Comparison of ENCODE assay signal across 1 cellular context in the genomic region with DNA sequence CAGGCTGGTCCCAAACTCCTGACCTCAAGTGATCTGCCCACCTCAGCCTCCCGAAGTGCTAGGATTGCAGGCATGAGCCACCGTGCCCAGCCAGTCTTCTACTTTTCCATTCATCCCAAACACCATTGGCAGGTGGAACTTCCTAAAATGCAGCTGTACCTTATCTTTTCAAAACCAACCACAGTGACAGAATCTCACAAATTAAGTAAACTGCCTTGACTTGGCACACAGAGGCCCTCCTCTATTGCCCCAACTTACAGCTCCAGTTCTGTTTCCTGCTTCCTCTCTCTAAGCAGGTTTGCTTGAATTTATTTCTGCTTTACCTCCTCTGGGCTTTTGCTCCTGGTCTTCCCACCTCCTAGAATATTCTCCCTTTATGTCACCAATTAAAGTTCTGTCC.
TF ChIP-seq lines count a peak whose summit lies in the region.

No MANE protein-coding gene starts in this region.

TF ChIP-seq in HepG2, 621 proteins besides CTCF, POLR2A, EP300 and RAD21:
- no peak for TF ChIP-seq ZNF556 (CRISPR knock-in tag; IDR thresholded peaks at IDR 0.05; ENCODE audit: borderline replicate concordance)
- TF ChIP-seq, protein P1, sequence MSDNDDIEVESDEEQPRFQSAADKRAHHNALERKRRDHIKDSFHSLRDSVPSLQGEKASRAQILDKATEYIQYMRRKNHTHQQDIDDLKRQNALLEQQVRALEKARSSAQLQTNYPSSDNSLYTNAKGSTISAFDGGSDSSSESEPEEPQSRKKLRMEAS (IDR thresholded peaks at IDR 0.05): no peak
- TF ChIP-seq, protein P2, sequence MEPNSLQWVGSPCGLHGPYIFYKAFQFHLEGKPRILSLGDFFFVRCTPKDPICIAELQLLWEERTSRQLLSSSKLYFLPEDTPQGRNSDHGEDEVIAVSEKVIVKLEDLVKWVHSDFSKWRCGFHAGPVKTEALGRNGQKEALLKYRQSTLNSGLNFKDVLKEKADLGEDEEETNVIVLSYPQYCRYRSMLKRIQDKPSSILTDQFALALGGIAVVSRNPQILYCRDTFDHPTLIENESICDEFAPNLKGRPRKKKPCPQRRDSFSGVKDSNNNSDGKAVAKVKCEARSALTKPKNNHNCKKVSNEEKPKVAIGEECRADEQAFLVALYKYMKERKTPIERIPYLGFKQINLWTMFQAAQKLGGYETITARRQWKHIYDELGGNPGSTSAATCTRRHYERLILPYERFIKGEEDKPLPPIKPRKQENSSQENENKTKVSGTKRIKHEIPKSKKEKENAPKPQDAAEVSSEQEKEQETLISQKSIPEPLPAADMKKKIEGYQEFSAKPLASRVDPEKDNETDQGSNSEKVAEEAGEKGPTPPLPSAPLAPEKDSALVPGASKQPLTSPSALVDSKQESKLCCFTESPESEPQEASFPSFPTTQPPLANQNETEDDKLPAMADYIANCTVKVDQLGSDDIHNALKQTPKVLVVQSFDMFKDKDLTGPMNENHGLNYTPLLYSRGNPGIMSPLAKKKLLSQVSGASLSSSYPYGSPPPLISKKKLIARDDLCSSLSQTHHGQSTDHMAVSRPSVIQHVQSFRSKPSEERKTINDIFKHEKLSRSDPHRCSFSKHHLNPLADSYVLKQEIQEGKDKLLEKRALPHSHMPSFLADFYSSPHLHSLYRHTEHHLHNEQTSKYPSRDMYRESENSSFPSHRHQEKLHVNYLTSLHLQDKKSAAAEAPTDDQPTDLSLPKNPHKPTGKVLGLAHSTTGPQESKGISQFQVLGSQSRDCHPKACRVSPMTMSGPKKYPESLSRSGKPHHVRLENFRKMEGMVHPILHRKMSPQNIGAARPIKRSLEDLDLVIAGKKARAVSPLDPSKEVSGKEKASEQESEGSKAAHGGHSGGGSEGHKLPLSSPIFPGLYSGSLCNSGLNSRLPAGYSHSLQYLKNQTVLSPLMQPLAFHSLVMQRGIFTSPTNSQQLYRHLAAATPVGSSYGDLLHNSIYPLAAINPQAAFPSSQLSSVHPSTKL (CRISPR knock-in tag; IDR thresholded peaks at IDR 0.05): no peak
- no peak for TF ChIP-seq ZSCAN31 (CRISPR knock-in tag; IDR thresholded peaks at IDR 0.05; ENCODE audit: low read depth)
- TF ChIP-seq, protein P3, sequence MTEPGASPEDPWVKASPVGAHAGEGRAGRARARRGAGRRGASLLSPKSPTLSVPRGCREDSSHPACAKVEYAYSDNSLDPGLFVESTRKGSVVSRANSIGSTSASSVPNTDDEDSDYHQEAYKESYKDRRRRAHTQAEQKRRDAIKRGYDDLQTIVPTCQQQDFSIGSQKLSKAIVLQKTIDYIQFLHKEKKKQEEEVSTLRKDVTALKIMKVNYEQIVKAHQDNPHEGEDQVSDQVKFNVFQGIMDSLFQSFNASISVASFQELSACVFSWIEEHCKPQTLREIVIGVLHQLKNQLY (CRISPR knock-in tag; IDR thresholded peaks at IDR 0.05): no peak
- TF ChIP-seq FOXO1 (CRISPR knock-in tag; IDR thresholded peaks at IDR 0.05): no peak
- no peak for TF ChIP-seq ZNF335 (CRISPR knock-in tag; IDR thresholded peaks at IDR 0.05)
- no peak for TF ChIP-seq HOXA9 (CRISPR knock-in tag; IDR thresholded peaks at IDR 0.05; ENCODE audit: borderline replicate concordance)
- TF ChIP-seq, protein P4, sequence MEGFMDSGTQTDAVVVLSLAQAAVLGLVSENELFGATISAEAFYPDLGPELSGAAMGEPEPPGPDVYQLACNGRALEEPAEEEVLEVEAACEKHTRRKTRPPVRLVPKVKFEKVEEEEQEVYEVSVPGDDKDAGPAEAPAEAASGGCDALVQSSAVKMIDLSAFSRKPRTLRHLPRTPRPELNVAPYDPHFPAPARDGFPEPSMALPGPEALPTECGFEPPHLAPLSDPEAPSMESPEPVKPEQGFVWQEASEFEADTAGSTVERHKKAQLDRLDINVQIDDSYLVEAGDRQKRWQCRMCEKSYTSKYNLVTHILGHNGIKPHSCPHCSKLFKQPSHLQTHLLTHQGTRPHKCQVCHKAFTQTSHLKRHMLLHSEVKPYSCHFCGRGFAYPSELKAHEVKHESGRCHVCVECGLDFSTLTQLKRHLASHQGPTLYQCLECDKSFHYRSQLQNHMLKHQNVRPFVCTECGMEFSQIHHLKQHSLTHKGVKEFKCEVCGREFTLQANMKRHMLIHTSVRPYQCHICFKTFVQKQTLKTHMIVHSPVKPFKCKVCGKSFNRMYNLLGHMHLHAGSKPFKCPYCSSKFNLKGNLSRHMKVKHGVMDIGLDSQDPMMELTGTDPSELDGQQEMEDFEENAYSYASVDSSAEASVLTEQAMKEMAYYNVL (CRISPR knock-in tag; IDR thresholded peaks at IDR 0.05; ENCODE audit: borderline replicate concordance): no peak
- no peak for TF ChIP-seq ZNF296 (CRISPR knock-in tag; conservative IDR thresholded peaks at IDR 0.05)
- no peak for TF ChIP-seq HHEX (CRISPR knock-in tag; IDR thresholded peaks at IDR 0.05)
- TF ChIP-seq MAZ (IDR thresholded peaks at IDR 0.05; ENCODE audit: borderline replicate concordance, low read depth, low read length): no peak
- TF ChIP-seq MAZ (CRISPR knock-in tag; IDR thresholded peaks at IDR 0.05; ENCODE audit: low read depth): no peak
- TF ChIP-seq RARG (CRISPR knock-in tag; IDR thresholded peaks at IDR 0.05; ENCODE audit: low read depth): no peak
- TF ChIP-seq KAT8 (CRISPR knock-in tag; IDR thresholded peaks at IDR 0.05): no peak
- TF ChIP-seq ZNF460 (CRISPR knock-in tag; IDR thresholded peaks at IDR 0.05; ENCODE audit: borderline replicate concordance): no peak
- TF ChIP-seq MAFK (conservative IDR thresholded peaks at IDR 0.05 in 1 of 2, IDR thresholded peaks at IDR 0.05 in 1 of 2; ENCODE audit: low read length in 2 of 2): no peak
